Comparison of ENCODE assay signal across 8 cellular contexts in the genomic region with DNA sequence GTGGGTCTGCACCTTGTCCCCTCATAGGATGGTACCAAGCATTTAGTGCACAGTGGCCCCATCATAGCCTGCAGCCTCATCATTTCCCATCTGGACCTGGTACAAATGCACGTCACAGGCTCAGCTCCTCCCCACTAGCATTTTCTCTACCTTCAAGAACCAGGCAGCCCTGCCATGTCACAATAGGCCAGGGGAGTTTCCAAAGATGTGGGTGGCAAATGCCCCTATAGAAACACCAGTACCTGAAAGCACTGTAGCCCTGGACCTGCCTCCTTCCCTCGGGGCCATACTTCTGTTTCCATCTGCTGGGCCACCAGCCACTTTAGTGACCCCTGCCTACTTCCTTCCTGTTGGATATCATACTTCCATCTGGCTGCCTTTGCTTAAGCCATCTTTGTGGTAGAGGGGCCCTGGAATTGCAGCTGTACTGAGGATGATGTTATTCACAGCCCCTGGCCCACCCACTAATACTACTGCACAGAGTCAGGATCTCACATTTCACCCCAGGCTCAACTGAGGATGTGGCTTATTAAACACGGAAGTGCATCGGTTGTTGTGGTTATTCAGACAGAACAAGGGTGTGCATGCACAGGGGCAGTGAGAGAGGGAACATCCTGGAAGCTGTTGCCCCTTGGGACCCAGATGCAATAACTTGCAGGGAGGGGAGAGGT. TPM values are rescaled to one million over a fixed set of nuclear protein-coding genes. Genes with fewer than 3 reads are reported as not detected.
DNase-seq lines count a peak whose midpoint lies in the region; ATAC-seq and TF ChIP-seq lines count a peak whose summit lies in the region.

No MANE protein-coding gene starts in this region.

- no peaks in the 10 kb centered on the region for H3K9me3 Mint-ChIP-seq in dendritic cell treated with granulocyte-macrophage colony-stimulating factor and Interleukin-4, amounts not matched to agents 40 ng/mL and 50 ng/mL, for 4 days

- TF ChIP-seq CTCF in HEK293 (tag by site-specific recombination; IDR thresholded peaks at IDR 0.05) (no peak), VCaP (conservative IDR thresholded peaks at IDR 0.05) (0 out of 2 replicates have a peak, but pooled peaks have one; percentile 4), ovary (IDR thresholded peaks at IDR 0.05) (no peak)

- H3K27ac Mint-ChIP-seq in dendritic cell treated with granulocyte-macrophage colony-stimulating factor and Interleukin-4, amounts not matched to agents 40 ng/mL and 50 ng/mL, for 4 days: peak overlapping the region; percentile 82

- no peak overlapping the region for H3K4me3 ChIP-seq in HEK293 (ENCODE audit: low read depth, low read length)
- no peak overlapping the region for H3K4me3 ChIP-seq in ovary

- POLR2A ChIA-PET in HEK293 (lab: Yijun Ruan, JAX): interaction anchor here (1.3 to 1.8 kb wide), 2 partner anchors 13 to 33 kb away, joined by 5 to 8 read pairs; partner anchors contain the start of gene NICN1

- H3K27me3 Mint-ChIP-seq in dendritic cell treated with granulocyte-macrophage colony-stimulating factor and Interleukin-4, amounts not matched to agents 40 ng/mL and 50 ng/mL, for 4 days: no peaks in the 10 kb centered on the region

- H3K27ac ChIP-seq in HEK293 (ENCODE audit: extremely low read depth, low read depth, low read length): no peak overlapping the region
- no peak overlapping the region for H3K27ac ChIP-seq in VCaP
- no peak overlapping the region for H3K27ac ChIP-seq in ovary

- H3K36me3 ChIP-seq in HEK293 (ENCODE audit: control insufficient read depth in 2 of 2, insufficient read depth in 1 of 2, low read length in 2 of 2): peaks cover 0 to 31% of the 10 kb centered on the region in 2 experiments; a peak in 1 of 3 replicates
- no peaks in the 10 kb centered on the region for H3K36me3 ChIP-seq in ovary

- peaks cover 67% of the 10 kb centered on the region for H3K4me1 Mint-ChIP-seq in dendritic cell treated with granulocyte-macrophage colony-stimulating factor and Interleukin-4, amounts not matched to agents 40 ng/mL and 50 ng/mL, for 4 days (ENCODE audit: low read depth)

- no peak for TF ChIP-seq POLR2A in ovary (IDR thresholded peaks at IDR 0.05)

- H3K4me3 Mint-ChIP-seq in dendritic cell treated with granulocyte-macrophage colony-stimulating factor and Interleukin-4, amounts not matched to agents 40 ng/mL and 50 ng/mL, for 4 days: peak overlapping the region; percentile 41

- WGBS in ovary, 3 donors: 40 to 47% (median 44%) methylated on average over 4 of the region's 4 CpGs

- intact Hi-C loops in dendritic cell treated with granulocyte-macrophage colony-stimulating factor and Interleukin-4, amounts not matched to agents 40 ng/mL and 50 ng/mL, for 4 days (cut with micrococcal nuclease): no loop called here
- intact Hi-C loops in ovary (cut with DNase I): loop anchor here in 1 of 4 donors (10.0 kb wide), 1 partner anchor 49 kb away; no protein-coding TSS in a partner anchor

- TF ChIP-seq EP300 in ovary (IDR thresholded peaks at IDR 0.05): no peak

- no peaks in the 10 kb centered on the region for H3K27me3 ChIP-seq in ovary

- CTCF ChIA-PET in HEK293 (lab: Yijun Ruan, JAX): interaction anchor here (0.8 to 1.9 kb wide), 2 partner anchors 33 to 95 kb away, joined by 5 to 7 read pairs; no protein-coding TSS in a partner anchor

- no peak for ATAC-seq in GM21723 (IDR thresholded peaks at IDR 0.05; ENCODE audit: unreplicated experiment)

- H3K36me3 Mint-ChIP-seq in dendritic cell treated with granulocyte-macrophage colony-stimulating factor and Interleukin-4, amounts not matched to agents 40 ng/mL and 50 ng/mL, for 4 days (ENCODE audit: low read depth): peaks cover 89% of the 10 kb centered on the region

- peaks cover 4% of the 10 kb centered on the region; the same call in 1 of the 2 replicates for H3K4me1 ChIP-seq in HEK293 (ENCODE audit: control insufficient read depth, insufficient read depth, low read length)
- H3K4me1 ChIP-seq in ovary (ENCODE audit: insufficient read depth): peaks cover 6% of the 10 kb centered on the region

- DNase-seq in stimulated activated CD4-positive, alpha-beta T cell treated with anti-CD3 and anti-CD28 coated beads, Interleukin-2, amount 100 ng/mL, for 48 hours: peak; percentile 24 to 32
- DNase-seq in HuH-7.5 (ENCODE audit: low spot score) (no peak), NCI-H510A (lab: John Stamatoyannopoulos, UW) (no peak), ovary (no peak)

- no peaks in the 10 kb centered on the region for H3K9me3 ChIP-seq in HEK293 (ENCODE audit: control insufficient read depth, insufficient read depth, low read depth, low read length)
- H3K9me3 ChIP-seq in ovary: no peaks in the 10 kb centered on the region

TF ChIP-seq in HEK293, 187 proteins besides CTCF, POLR2A, EP300 and RAD21:
- TF ChIP-seq, protein P1, sequence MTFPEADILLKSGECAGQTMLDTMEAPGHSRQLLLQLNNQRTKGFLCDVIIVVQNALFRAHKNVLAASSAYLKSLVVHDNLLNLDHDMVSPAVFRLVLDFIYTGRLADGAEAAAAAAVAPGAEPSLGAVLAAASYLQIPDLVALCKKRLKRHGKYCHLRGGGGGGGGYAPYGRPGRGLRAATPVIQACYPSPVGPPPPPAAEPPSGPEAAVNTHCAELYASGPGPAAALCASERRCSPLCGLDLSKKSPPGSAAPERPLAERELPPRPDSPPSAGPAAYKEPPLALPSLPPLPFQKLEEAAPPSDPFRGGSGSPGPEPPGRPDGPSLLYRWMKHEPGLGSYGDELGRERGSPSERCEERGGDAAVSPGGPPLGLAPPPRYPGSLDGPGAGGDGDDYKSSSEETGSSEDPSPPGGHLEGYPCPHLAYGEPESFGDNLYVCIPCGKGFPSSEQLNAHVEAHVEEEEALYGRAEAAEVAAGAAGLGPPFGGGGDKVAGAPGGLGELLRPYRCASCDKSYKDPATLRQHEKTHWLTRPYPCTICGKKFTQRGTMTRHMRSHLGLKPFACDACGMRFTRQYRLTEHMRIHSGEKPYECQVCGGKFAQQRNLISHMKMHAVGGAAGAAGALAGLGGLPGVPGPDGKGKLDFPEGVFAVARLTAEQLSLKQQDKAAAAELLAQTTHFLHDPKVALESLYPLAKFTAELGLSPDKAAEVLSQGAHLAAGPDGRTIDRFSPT (tag by site-specific recombination; IDR thresholded peaks at IDR 0.05): no peak
- TF ChIP-seq ZNF777 (tag by site-specific recombination; IDR thresholded peaks at IDR 0.05; ENCODE audit: borderline replicate concordance): no peak
- no peak for TF ChIP-seq ZNF157 (tag by site-specific recombination; IDR thresholded peaks at IDR 0.05)
- TF ChIP-seq ZNF423 (tag by site-specific recombination; IDR thresholded peaks at IDR 0.05): no peak
- no peak for TF ChIP-seq ZNF785 (tag by site-specific recombination; IDR thresholded peaks at IDR 0.05)
- TF ChIP-seq ZBTB20 (tag by site-specific recombination; IDR thresholded peaks at IDR 0.05): peak; percentile 74
- no peak for TF ChIP-seq ZBTB21 (tag by site-specific recombination; IDR thresholded peaks at IDR 0.05)
- TF ChIP-seq, protein P2, sequence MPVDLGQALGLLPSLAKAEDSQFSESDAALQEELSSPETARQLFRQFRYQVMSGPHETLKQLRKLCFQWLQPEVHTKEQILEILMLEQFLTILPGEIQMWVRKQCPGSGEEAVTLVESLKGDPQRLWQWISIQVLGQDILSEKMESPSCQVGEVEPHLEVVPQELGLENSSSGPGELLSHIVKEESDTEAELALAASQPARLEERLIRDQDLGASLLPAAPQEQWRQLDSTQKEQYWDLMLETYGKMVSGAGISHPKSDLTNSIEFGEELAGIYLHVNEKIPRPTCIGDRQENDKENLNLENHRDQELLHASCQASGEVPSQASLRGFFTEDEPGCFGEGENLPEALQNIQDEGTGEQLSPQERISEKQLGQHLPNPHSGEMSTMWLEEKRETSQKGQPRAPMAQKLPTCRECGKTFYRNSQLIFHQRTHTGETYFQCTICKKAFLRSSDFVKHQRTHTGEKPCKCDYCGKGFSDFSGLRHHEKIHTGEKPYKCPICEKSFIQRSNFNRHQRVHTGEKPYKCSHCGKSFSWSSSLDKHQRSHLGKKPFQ (tag by site-specific recombination; IDR thresholded peaks at IDR 0.05): no peak

RNA-seq across cellular contexts. Expression of gene TCTA, which starts 3.8 kb away (rescaled TPM):
- 10 to 100 TPM; 22.4 to 46.6 (median 28.3) TPM for total RNA-seq in ovary
- 10 to 100 TPM; 31.2 to 63.0 TPM for polyA plus RNA-seq in ovary

RNA-seq across cellular contexts. Expression of gene RHOA, which starts 4.3 kb away (rescaled TPM):
- total RNA-seq in ovary: 100 to 1,000 TPM; 293 to 563 (median 439) TPM
- polyA plus RNA-seq in ovary: 100 to 1,000 TPM; 297 to 878 TPM

RNA-seq across cellular contexts. Expression of gene AMT, which starts 6.2 kb away (rescaled TPM):
- 10 to 100 TPM in 3 of 7 donors, 1 to 10 TPM in 4; 6.4 to 15.0 (median 9.9) TPM for total RNA-seq in ovary
- 10 to 100 TPM; 12.1 to 23.7 TPM for polyA plus RNA-seq in ovary

RNA-seq across cellular contexts. Expression of gene NICN1, which starts 13.1 kb away (rescaled TPM):
- 10 to 100 TPM in 5 of 7 donors, 1 to 10 TPM in 2; 4.8 to 23.0 (median 17.2) TPM for total RNA-seq in ovary
- polyA plus RNA-seq in ovary: 10 to 100 TPM; 11.9 to 16.7 TPM

RNA-seq across cellular contexts. Expression of gene DAG1, which starts 54.0 kb away (rescaled TPM):
- 10 to 100 TPM; 22.1 to 90.7 (median 61.8) TPM for total RNA-seq in ovary
- 10 to 100 TPM; 35.5 to 43.1 TPM for polyA plus RNA-seq in ovary

Comparison
In these comparisons a context has a peak if more than half of its experiments do, and no peak if none do; other contexts are left out.
1. DNase-seq: peak in stimulated activated CD4-positive, alpha-beta T cell treated with anti-CD3 and anti-CD28 coated beads, Interleukin-2, amount 100 ng/mL, for 48 hours (2 of 2); none in HuH-7.5 (single experiment), NCI-H510A (single experiment) and ovary (0 of 5).